In the genomic region with DNA sequence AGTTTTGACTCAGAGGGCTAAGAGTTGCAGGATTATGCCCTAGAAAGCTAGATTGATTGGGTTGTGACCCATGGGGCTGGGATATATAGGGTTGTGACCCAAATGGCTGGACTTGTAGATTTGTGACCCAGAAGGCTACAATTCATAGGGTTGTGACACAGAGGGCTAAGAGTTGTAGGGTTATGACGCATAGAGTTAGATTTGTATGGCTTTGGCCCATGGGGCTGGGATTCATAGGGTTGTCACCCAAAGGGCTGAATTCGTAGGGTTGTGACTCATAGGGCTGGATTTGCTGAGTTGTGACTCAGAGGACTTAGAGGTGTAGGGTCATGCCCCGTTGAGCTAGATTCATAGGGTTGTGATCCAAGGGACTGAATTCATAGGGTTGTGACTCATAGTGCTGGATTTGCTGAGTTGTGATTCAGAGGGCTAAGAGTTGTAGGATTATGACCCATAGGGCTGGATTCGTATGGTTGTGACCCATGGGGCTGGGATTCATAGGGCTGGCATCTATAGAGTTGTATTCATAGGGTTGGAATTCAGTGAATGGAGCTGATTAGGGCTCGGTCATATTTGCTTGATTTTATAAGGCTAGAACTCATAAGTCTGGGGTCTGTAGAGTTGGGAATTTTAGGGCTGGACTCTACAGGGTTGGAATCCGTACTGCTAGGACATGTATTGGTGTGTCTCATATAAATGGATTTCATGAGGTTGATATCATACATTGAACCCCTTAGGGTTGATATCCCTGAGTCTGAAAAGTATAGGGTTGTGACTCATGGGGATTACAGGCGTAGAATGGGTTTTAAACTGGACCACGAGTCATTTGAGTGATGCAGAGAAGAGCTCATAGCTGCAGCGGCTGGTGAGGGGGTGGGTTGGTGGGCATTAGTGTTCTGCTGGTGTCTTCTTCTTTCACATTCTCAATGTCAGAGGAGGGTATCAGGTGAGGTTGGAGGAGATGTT, we compare ENCODE assay signal across 20 cellular contexts.
A peak's percentile ranks its signal among the peaks of the same experiment; 100 is the strongest.
DNase-seq lines count a peak whose midpoint lies in the region; ATAC-seq, FAIRE-seq and TF ChIP-seq lines count a peak whose summit lies in the region.
"Had no signal": no experiment of that assay in that cellular context is flagged by ENCODE, and none has a peak within 500 bp of the region (broad histone marks: within the 10 kb centered on the region; RNA-seq: fewer than 3 reads in every experiment).

No MANE protein-coding gene starts in this region.

- TF ChIP-seq EP300 in A549 (IDR thresholded peaks at IDR 0.05): peak; percentile 15 to 69; a peak in 3 of 5 replicates

- no peak for TF ChIP-seq RAD21 in A549 (conservative IDR thresholded peaks at IDR 0.05 in 1 of 2, IDR thresholded peaks at IDR 0.05 in 1 of 2)

- H3K4me1 ChIP-seq in A549 (peaks cover 29% of the 10 kb centered on the region), Panc1 (ENCODE audit: control insufficient read depth, insufficient read depth, low read length) (no peaks in the 10 kb centered on the region), foreskin keratinocyte (no peaks in the 10 kb centered on the region)
- H3K4me1 ChIP-seq: left lung, sigmoid colon, testis had no signal

- POLR2A ChIA-PET in A549 (lab: Yijun Ruan, JAX) (no interaction called here), Panc1 (lab: Charles Lee) (no interaction called here)

- TF ChIP-seq POLR2A in A549 (IDR thresholded peaks at IDR 0.05; ENCODE audit: low read length): no peak

- no peak overlapping the region for H3K4me3 ChIP-seq in A549
- no peak overlapping the region for H3K4me3 ChIP-seq in Panc1 (ENCODE audit: low read depth in 2 of 2, low read length in 2 of 2)
- H3K4me3 ChIP-seq: left lung, sigmoid colon, testis had no signal

- intact Hi-C loops in Panc1 (cut with micrococcal nuclease; ENCODE audit: unreplicated experiment): no loop called here

- peaks cover 6% of the 10 kb centered on the region; the same call in 1 of the 3 replicates for H3K9me3 ChIP-seq in A549
- no peaks in the 10 kb centered on the region; the same call in 1 of the 2 replicates for H3K9me3 ChIP-seq in Panc1 (ENCODE audit: control insufficient read depth, insufficient read depth, low read depth, low read length)
- H3K9me3 ChIP-seq: testis had no signal

- peak overlapping the region; percentile 60 for H3K4me2 ChIP-seq in A549

- H3K27me3 ChIP-seq in Panc1 (ENCODE audit: control insufficient read depth, insufficient read depth, low read length): no peaks in the 10 kb centered on the region
- no peaks in the 10 kb centered on the region for H3K27me3 ChIP-seq in foreskin keratinocyte
- H3K27me3 ChIP-seq: sigmoid colon, testis had no signal

- TF ChIP-seq CTCF in A549 (IDR thresholded peaks at IDR 0.05) (no peak), Panc1 (IDR thresholded peaks at IDR 0.05) (no peak), foreskin keratinocyte (conservative IDR thresholded peaks at IDR 0.05) (no peak)

- BruUV-seq in Panc1 (replicated peaks; lab: Mats Ljungman, UMichigan): no TSS peak

- ATAC-seq in A549 (peak; percentile 91 to 93), Panc1 (peak; percentile 93), foreskin keratinocyte (no peak), GM19455 (IDR thresholded peaks at IDR 0.05; ENCODE audit: unreplicated experiment) (no peak)
- ATAC-seq: left lung had no signal

- no peaks in the 10 kb centered on the region for H3K36me3 ChIP-seq in Panc1 (ENCODE audit: control insufficient read depth, insufficient read depth, low read length)
- H3K36me3 ChIP-seq: left lung, sigmoid colon had no signal

- H3K27ac ChIP-seq in A549 (peak overlapping the region; percentile 68 to 82; a peak in 5 of 6 replicates), Panc1 (ENCODE audit: low read length) (no peak overlapping the region), foreskin keratinocyte (no peak overlapping the region)
- H3K27ac ChIP-seq: left lung, sigmoid colon, testis had no signal

- 5% methylated on average over 9 of the region's 9 CpGs for WGBS in A549 (ENCODE audit: missing lambda C conversion rate)

- FAIRE-seq in A549 (lab: Jason Lieb, UNC): no peak
- FAIRE-seq: GM12891 had no signal

- peak; percentile 76 to 97 for DNase-seq in A549 (ENCODE audit: low read depth in 1 of 2, low spot score in 1 of 2)
- DNase-seq in EL: peak; percentile 62
- DNase-seq in Panc1 (ENCODE audit: low read depth, low spot score): no peak
- DNase-seq in foreskin keratinocyte: peak; percentile 3 to 4
- no peak for DNase-seq in NCI-H1694 (lab: John Stamatoyannopoulos, UW)
- no peak for DNase-seq in GDM1 (lab: John Stamatoyannopoulos, UW)
- no peak for DNase-seq in HUDEP-2 (lab: John Stamatoyannopoulos, UW; ENCODE audit: unreplicated experiment in 76 of 76)
- DNase-seq: activated naive CD4-positive, alpha-beta T cell; AML-193; COR-L47; Kasumi-1; left lung; NCI-H1436 treated with DMSO at 0.1 percent for 48 hours; occipital lobe; sigmoid colon; stimulated activated CD4-positive, alpha-beta T cell treated with anti-CD3 and anti-CD28 coated beads, Interleukin-4, amount 100 ng/mL, for 1 hour; T-helper 1 cell; testis had no signal

- in situ Hi-C loops in Panc1 (cut with HindIII; ENCODE audit: low pct_unique_long_range_greater_than_20kb, low sequenced_read_pairs): no loop called here

- CTCF ChIA-PET in A549 (lab: Yijun Ruan, JAX) (no interaction called here), Panc1 (lab: Charles Lee) (no interaction called here)

TF ChIP-seq in A549, 52 proteins besides CTCF, POLR2A, EP300 and RAD21:
- TF ChIP-seq MYC (IDR thresholded peaks at IDR 0.05; ENCODE audit: borderline replicate concordance, low read length) (no peak), JUN (IDR thresholded peaks at IDR 0.05) (peak in 1 of 2 experiments; percentile 78; a peak in 3 of 5 replicates), CEBPB (IDR thresholded peaks at IDR 0.05) (peak in 1 of 2 experiments; percentile 45; a peak in 1 of 4 replicates), CBX8 (IDR thresholded peaks at IDR 0.05) (no peak), MAFK (IDR thresholded peaks at IDR 0.05; ENCODE audit: partially characterized antibody) (peak; percentile 91), MAZ (IDR thresholded peaks at IDR 0.05; ENCODE audit: borderline replicate concordance, low read depth, low read length) (no peak), FOSL2 (IDR thresholded peaks at IDR 0.05) (peak; percentile 95), FOSL2 (CRISPR knock-in tag; IDR thresholded peaks at IDR 0.05) (peak; percentile 95), JUNB (IDR thresholded peaks at IDR 0.05) (peak; percentile 97), GATA3 (IDR thresholded peaks at IDR 0.05; ENCODE audit: borderline replicate concordance) (peak; percentile 89)
- TF ChIP-seq, protein P1, sequence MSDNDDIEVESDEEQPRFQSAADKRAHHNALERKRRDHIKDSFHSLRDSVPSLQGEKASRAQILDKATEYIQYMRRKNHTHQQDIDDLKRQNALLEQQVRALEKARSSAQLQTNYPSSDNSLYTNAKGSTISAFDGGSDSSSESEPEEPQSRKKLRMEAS (IDR thresholded peaks at IDR 0.05): peak; percentile 62

Comparison
In these comparisons a context has a peak if more than half of its experiments do, and no peak if none do; other contexts are left out.
1. ATAC-seq: peak in A549 (2 of 2) and Panc1 (single experiment); none in foreskin keratinocyte (single experiment) and GM19455 (single experiment).
2. DNase-seq: peak in A549 (2 of 2), EL (single experiment) and foreskin keratinocyte (2 of 2); none in Panc1 (single experiment), NCI-H1694 (single experiment), GDM1 (single experiment) and HUDEP-2 (0 of 76).
3. H3K27ac ChIP-seq: peak in A549 (2 of 2); none in Panc1 (single experiment) and foreskin keratinocyte (single experiment).